In the genomic region with DNA sequence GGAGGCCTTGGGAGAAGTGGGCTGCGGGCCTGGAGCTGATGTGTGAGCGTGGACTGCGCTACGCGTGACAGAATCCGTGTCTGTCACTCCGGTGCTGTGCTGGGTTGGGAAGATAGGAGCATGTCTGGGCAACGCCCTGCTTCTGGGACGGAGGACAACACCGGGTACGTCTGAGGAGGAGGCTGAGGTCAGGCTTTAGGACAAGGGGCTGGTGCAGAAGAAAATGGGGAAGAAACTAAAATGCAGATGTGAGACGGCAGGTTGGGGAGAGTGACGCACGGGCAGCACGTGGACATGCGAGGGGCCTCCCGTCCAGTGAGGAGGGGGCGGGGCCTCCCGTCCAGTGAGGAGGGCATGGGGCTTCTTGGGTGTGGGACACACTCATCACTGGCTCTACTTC, we compare ENCODE assay signal across 17 cellular contexts.
DNase-seq lines count a peak whose midpoint lies in the region; ATAC-seq, FAIRE-seq and TF ChIP-seq lines count a peak whose summit lies in the region.
"Had no signal": no experiment of that assay in that cellular context is flagged by ENCODE, and none has a peak within 500 bp of the region (broad histone marks: within the 10 kb centered on the region; RNA-seq: fewer than 3 reads in every experiment).

No MANE protein-coding gene starts in this region.

- no peak overlapping the region for H2BK20ac ChIP-seq in H1 (ENCODE audit: low read length)

- 83 to 89% (median 86%) methylated on average over 19 of the region's 19 CpGs for WGBS in heart left ventricle, 4 donors
- WGBS in H1 (ENCODE audit: extremely low coverage in 1 of 2, insufficient coverage in 1 of 2, insufficient read length in 1 of 2, insufficient replicate concordance in 2 of 2, low coverage in 1 of 2, low lambda C conversion rate in 2 of 2, missing lambda C conversion rate in 1 of 2), 2 experiments: 96% methylated on average over 19 of the region's 19 CpGs; no CpG with 5 or more reads in 1 of the 2 experiments
- WGBS in neuronal stem cell (ENCODE audit: extremely low coverage in 2 of 2, insufficient read length in 2 of 2, insufficient replicate concordance in 1 of 2), 2 donors: no CpG with 5 or more reads among the region's 19 CpGs

- H3K36me3 ChIP-seq in heart left ventricle: peaks cover 0 to 28% (median 4%) of the 10 kb centered on the region in 9 donors
- H3K36me3 ChIP-seq in H1 (ENCODE audit: control insufficient read depth in 2 of 4, insufficient read depth in 4 of 4, low read length in 3 of 4): no peaks in the 10 kb centered on the region
- peaks cover 40 to 100% of the 10 kb centered on the region in 2 donors for H3K36me3 ChIP-seq in neuronal stem cell (replicated peaks in 1 of 2; ENCODE audit: control insufficient read depth in 2 of 2, insufficient read depth in 2 of 2, low read length in 2 of 2)
- H3K36me3 ChIP-seq: BE2C had no signal

- H2AK5ac ChIP-seq in H1 (ENCODE audit: low read depth, low read length) (no peak overlapping the region), neuronal stem cell (ENCODE audit: low read depth, low read length) (no peak overlapping the region)

- TF ChIP-seq POLR2A in heart left ventricle (IDR thresholded peaks at IDR 0.05): no peak
- TF ChIP-seq POLR2A in H1 (IDR thresholded peaks at IDR 0.05; ENCODE audit: control extremely low read depth in 1 of 2, low read depth in 2 of 2, low read length in 2 of 2): no peak

- H3K4me2 ChIP-seq in H1 (ENCODE audit: insufficient read depth in 1 of 2, low read depth in 2 of 2, low read length in 2 of 2) (no peak overlapping the region), neuronal stem cell (ENCODE audit: insufficient read depth, low read length, poor library complexity, severe bottlenecking) (no peak overlapping the region)

- TF ChIP-seq RAD21 in H1 (IDR thresholded peaks at IDR 0.05 in 1 of 2, conservative IDR thresholded peaks at IDR 0.05 in 1 of 2; ENCODE audit: low read depth in 2 of 2, low read length in 2 of 2): no peak

- peak; percentile 23 for DNase-seq in left ventricle myocardium superior
- no peak for DNase-seq in heart left ventricle
- DNase-seq in H1 (ENCODE audit: low read depth in 1 of 2, low spot score in 2 of 2): no peak
- DNase-seq in neuronal stem cell (ENCODE audit: low spot score): no peak
- no peak for DNase-seq in AG08396 (ENCODE audit: low spot score)
- DNase-seq in left colon: no peak
- DNase-seq: BE2C; CD8-positive, alpha-beta memory T cell; GOT3; KBM-7; NCI-H1092; NCI-H226; NCI-H526; NK-92 treated with Interleukin-12 subunit alpha and Interleukin-12 subunit beta, amount 100 ng/mL, for 24 hours; PC-3 had no signal

- CTCF ChIA-PET in H1 (lab: Charles Lee; ENCODE audit: partially characterized antibody): interaction anchor here (1.4 kb wide), 1 partner anchor 69 kb away, joined by 4 read pairs; no protein-coding TSS in a partner anchor

- peaks cover 5% of the 10 kb centered on the region; the same call in 1 of the 2 replicates for H3K23me2 ChIP-seq in H1 (ENCODE audit: low read depth, low read length)

- H3K27ac ChIP-seq in heart left ventricle (no peak overlapping the region), H1 (ENCODE audit: low read depth, low read length) (no peak overlapping the region), neuronal stem cell (replicated peaks; ENCODE audit: low read length) (no peak overlapping the region)
- H3K27ac ChIP-seq: HL-60 had no signal

- TF ChIP-seq CTCF in heart left ventricle (IDR thresholded peaks at IDR 0.05) (no peak), H1 (IDR thresholded peaks at IDR 0.05; ENCODE audit: control extremely low read depth in 1 of 3, insufficient read depth in 1 of 3, low read depth in 1 of 3, low read length in 3 of 3) (no peak)

- H3K14ac ChIP-seq in H1 (ENCODE audit: insufficient read length) (no peak overlapping the region), neuronal stem cell (ENCODE audit: low read length) (no peak overlapping the region)

- no peaks in the 10 kb centered on the region for H3K4me1 ChIP-seq in heart left ventricle
- H3K4me1 ChIP-seq in H1 (replicated peaks in 1 of 4; ENCODE audit: control insufficient read depth in 3 of 4, insufficient read depth in 4 of 4, low read length in 3 of 4): no peaks in the 10 kb centered on the region
- H3K4me1 ChIP-seq in neuronal stem cell (ENCODE audit: control insufficient read depth in 2 of 2, insufficient read depth in 1 of 2, low read depth in 1 of 2, low read length in 2 of 2): peaks cover 0 to 11% of the 10 kb centered on the region in 2 donors
- H3K4me1 ChIP-seq: BE2C had no signal

- no peak for FAIRE-seq in H1 (lab: Jason Lieb, UNC)

- ATAC-seq in left ventricle myocardium superior (no peak), heart left ventricle (no peak), GM18520 (IDR thresholded peaks at IDR 0.05; ENCODE audit: unreplicated experiment) (no peak), left colon (no peak)
- ATAC-seq: PC-3 had no signal

- intact Hi-C loops in left ventricle myocardium superior (cut with micrococcal nuclease): no loop called here
- intact Hi-C loops in heart left ventricle (cut with DNase I): no loop called here
- intact Hi-C loops in left colon (cut with DNase I, micrococcal nuclease): no loop called here

- H3K9me3 ChIP-seq in heart left ventricle: no peaks in the 10 kb centered on the region
- H3K9me3 ChIP-seq in H1 (ENCODE audit: insufficient read depth in 2 of 2, low read depth in 1 of 2, low read length in 1 of 2): no peaks in the 10 kb centered on the region
- peaks cover 0 to 11% of the 10 kb centered on the region in 2 donors for H3K9me3 ChIP-seq in neuronal stem cell (replicated peaks in 1 of 2; ENCODE audit: control insufficient read depth in 2 of 2, insufficient read depth in 1 of 2, low read depth in 1 of 2, low read length in 2 of 2)
- H3K9me3 ChIP-seq: BE2C had no signal

- H3K79me1 ChIP-seq in H1 (ENCODE audit: low read depth, low read length) (no peaks in the 10 kb centered on the region), neuronal stem cell (ENCODE audit: low read depth, low read length) (peaks cover 16% of the 10 kb centered on the region)

- H3K79me2 ChIP-seq in H1 (ENCODE audit: control insufficient read depth in 1 of 2, insufficient read depth in 2 of 2, low read length in 2 of 2): no peaks in the 10 kb centered on the region

- H3K4ac ChIP-seq in H1 (replicated peaks; ENCODE audit: insufficient read length, low read depth, low read length) (no peak overlapping the region), neuronal stem cell (ENCODE audit: low read length) (no peak overlapping the region)

- TF ChIP-seq EP300 in H1 (IDR thresholded peaks at IDR 0.05; ENCODE audit: borderline replicate concordance in 1 of 2, low read depth in 2 of 2, low read length in 2 of 2): no peak

- H4K20me1 ChIP-seq in H1 (replicated peaks in 1 of 2; ENCODE audit: control insufficient read depth in 1 of 2, insufficient read depth in 2 of 2, low read length in 2 of 2): peaks cover 0 to 7% of the 10 kb centered on the region in 2 experiments

- no peak overlapping the region for H3K56ac ChIP-seq in H1 (replicated peaks; ENCODE audit: insufficient read length, low read depth, low read length)

- H3K27me3 ChIP-seq in heart left ventricle (no peaks in the 10 kb centered on the region), H1 (replicated peaks in 1 of 4; ENCODE audit: control insufficient read depth in 3 of 4, extremely low read depth in 1 of 4, insufficient read depth in 3 of 4, low read length in 3 of 4) (no peaks in the 10 kb centered on the region; a peak in 1 of 7 replicates), neuronal stem cell (ENCODE audit: control insufficient read depth in 3 of 3, insufficient read depth in 3 of 3, low read depth in 1 of 3, low read length in 3 of 3) (no peaks in the 10 kb centered on the region)
- H3K27me3 ChIP-seq: BE2C had no signal

- H3K18ac ChIP-seq in H1 (ENCODE audit: extremely low read depth, low read length) (no peak overlapping the region), neuronal stem cell (ENCODE audit: low read length) (peak overlapping the region; percentile 15)

- H3K9ac ChIP-seq in H1 (replicated peaks in 1 of 4; ENCODE audit: extremely low read depth in 1 of 4, low read depth in 3 of 4, low read length in 3 of 4): no peak overlapping the region
- H3K9ac ChIP-seq in neuronal stem cell (ENCODE audit: low read depth, low read length, poor library complexity): no peak overlapping the region

- no peak overlapping the region for H4K5ac ChIP-seq in H1 (ENCODE audit: insufficient read length, low read depth, low read length)

- H3K4me3 ChIP-seq in heart left ventricle (no peak overlapping the region), H1 (ENCODE audit: extremely low read depth in 1 of 4, insufficient read depth in 2 of 4, low read depth in 3 of 4, low read length in 4 of 4) (no peak overlapping the region), neuronal stem cell (ENCODE audit: low read length in 2 of 2) (no peak overlapping the region)

- H2BK5ac ChIP-seq in H1 (ENCODE audit: low read depth, low read length) (peak overlapping the region; percentile 81; the same call in 1 of the 2 replicates), neuronal stem cell (ENCODE audit: low read length) (no peak overlapping the region)

- H2AFZ ChIP-seq in H1 (ENCODE audit: low read length) (no peak overlapping the region), neuronal stem cell (ENCODE audit: low read length) (no peak overlapping the region)

- no peak overlapping the region for H2BK120ac ChIP-seq in H1 (replicated peaks; ENCODE audit: low read depth, low read length)
- no peak overlapping the region for H2BK120ac ChIP-seq in neuronal stem cell (ENCODE audit: low read depth, low read length)

- no peak overlapping the region; the same call in 1 of the 2 replicates for H4K8ac ChIP-seq in H1 (ENCODE audit: extremely low read depth, insufficient read depth, low read length)
- no peak overlapping the region for H4K8ac ChIP-seq in neuronal stem cell (ENCODE audit: low read depth, low read length)

- H2BK15ac ChIP-seq in H1 (ENCODE audit: low read length) (no peak overlapping the region), neuronal stem cell (ENCODE audit: low read length) (no peak overlapping the region)

- H4K91ac ChIP-seq in H1 (replicated peaks; ENCODE audit: insufficient read length, low read length) (peak overlapping the region; percentile 82), neuronal stem cell (ENCODE audit: low read depth, low read length, poor library complexity) (no peak overlapping the region)

- no peak overlapping the region for H3K23ac ChIP-seq in H1 (ENCODE audit: insufficient read length)
- peak overlapping the region; percentile 87 for H3K23ac ChIP-seq in neuronal stem cell (ENCODE audit: low read depth, low read length, poor library complexity)

- POLR2A ChIA-PET in H1 (lab: Charles Lee; ENCODE audit: partially characterized antibody): no interaction called here

- H2BK12ac ChIP-seq in H1 (ENCODE audit: low read depth, low read length) (no peak overlapping the region), neuronal stem cell (ENCODE audit: low read length) (no peak overlapping the region)

TF ChIP-seq in H1, 55 proteins besides CTCF, POLR2A, EP300 and RAD21:
- TF ChIP-seq SIX5 (IDR thresholded peaks at IDR 0.05; ENCODE audit: low read depth, low read length): no peak
- no peak for TF ChIP-seq TEAD4 (IDR thresholded peaks at IDR 0.05; ENCODE audit: low read depth, low read length)
